Comparison of ENCODE assay signal across 8 cellular contexts in genomic region chrX:155966876-155967275, GRCh38. TPM values are rescaled to one million over a fixed set of nuclear protein-coding genes. Genes with fewer than 3 reads are reported as not detected.
DNase-seq lines count a peak whose midpoint lies in the region; ATAC-seq, FAIRE-seq and TF ChIP-seq lines count a peak whose summit lies in the region.

No MANE protein-coding gene starts in this region.

- CTCF ChIA-PET in H1 (lab: Charles Lee; ENCODE audit: partially characterized antibody), result no interaction called here

- H2BK5ac ChIP-seq in H1 (ENCODE audit: low read depth, low read length), result no peak overlapping the region

- no peak overlapping the region for H3K23ac ChIP-seq in H1 (ENCODE audit: insufficient read length)

- DNase-seq in heart right ventricle, result no peak
- DNase-seq in left ventricle myocardium superior, result no peak
- peak; percentile 83 for DNase-seq in Jurkat, Clone E6-1 (ENCODE audit: low read depth, low spot score)
- DNase-seq in SK-N-DZ (ENCODE audit: low spot score), result peak; percentile 81
- DNase-seq in H1 (ENCODE audit: low read depth in 1 of 2, low spot score in 2 of 2), result peak in 1 of 2 experiments; percentile 43
- peak; percentile 3 to 9 for DNase-seq in stimulated activated CD8-positive, alpha-beta memory T cell treated with anti-CD3 and anti-CD28 coated beads, Interleukin-7, amount 100 ng/mL, for 48 hours (ENCODE audit: extremely low read depth in 1 of 2, low read depth in 1 of 2)
- DNase-seq in colonic mucosa, result no peak

- H3K79me1 ChIP-seq in H1 (ENCODE audit: low read depth, low read length), result no peaks in the 10 kb centered on the region

- POLR2A ChIA-PET in H1 (lab: Charles Lee; ENCODE audit: partially characterized antibody), result no interaction called here

- no peak overlapping the region for H2BK12ac ChIP-seq in H1 (ENCODE audit: low read depth, low read length)

- no peak overlapping the region for H3K4ac ChIP-seq in H1 (replicated peaks; ENCODE audit: insufficient read length, low read depth, low read length)

- H3K9ac ChIP-seq in H1 (replicated peaks in 1 of 4; ENCODE audit: extremely low read depth in 1 of 4, low read depth in 3 of 4, low read length in 3 of 4), result no peak overlapping the region
- H3K9ac ChIP-seq in colonic mucosa (ENCODE audit: low read depth in 2 of 2, low read length in 2 of 2), result no peak overlapping the region

- H4K5ac ChIP-seq in H1 (ENCODE audit: insufficient read length, low read depth, low read length), result no peak overlapping the region

- H2BK120ac ChIP-seq in H1 (replicated peaks; ENCODE audit: low read depth, low read length), result no peak overlapping the region

- no peak overlapping the region for H3K18ac ChIP-seq in H1 (ENCODE audit: extremely low read depth, low read length)

- 43 to 48% methylated on average over 8 of the region's 8 CpGs for WGBS in heart right ventricle, 2 donors
- WGBS in H1 (ENCODE audit: extremely low coverage in 1 of 2, insufficient coverage in 1 of 2, insufficient read length in 1 of 2, insufficient replicate concordance in 2 of 2, low coverage in 1 of 2, low lambda C conversion rate in 2 of 2, missing lambda C conversion rate in 1 of 2), 2 experiments, result 37% methylated on average over 8 of the region's 8 CpGs; no CpG with 5 or more reads in 1 of the 2 experiments

- peak in 6 of 9 donors; percentile 12 to 42 (median 38) for TF ChIP-seq CTCF in heart right ventricle (IDR thresholded peaks at IDR 0.05)
- TF ChIP-seq CTCF in H1 (IDR thresholded peaks at IDR 0.05; ENCODE audit: control extremely low read depth in 1 of 3, insufficient read depth in 1 of 3, low read depth in 1 of 3, low read length in 3 of 3), result peak; percentile 71 to 98 (median 82)
- TF ChIP-seq CTCF in colonic mucosa (IDR thresholded peaks at IDR 0.05), result no peak

- H3K56ac ChIP-seq in H1 (replicated peaks; ENCODE audit: insufficient read length, low read depth, low read length), result no peak overlapping the region

- H3K4me3 ChIP-seq in heart right ventricle, result no peak overlapping the region
- no peak overlapping the region for H3K4me3 ChIP-seq in Jurkat, Clone E6-1 (ENCODE audit: low read length)
- H3K4me3 ChIP-seq in H1 (ENCODE audit: extremely low read depth in 1 of 4, insufficient read depth in 2 of 4, low read depth in 3 of 4, low read length in 4 of 4), result no peak overlapping the region
- H3K4me3 ChIP-seq in colonic mucosa, result no peak overlapping the region

- no peak overlapping the region for H3K4me2 ChIP-seq in H1 (ENCODE audit: insufficient read depth in 1 of 2, low read depth in 2 of 2, low read length in 2 of 2)

- peak; percentile 85 to 88 for TF ChIP-seq RAD21 in H1 (IDR thresholded peaks at IDR 0.05 in 1 of 2, conservative IDR thresholded peaks at IDR 0.05 in 1 of 2; ENCODE audit: low read depth in 2 of 2, low read length in 2 of 2)

- H3K27me3 ChIP-seq in heart right ventricle (peaks cover 0 to 7% (median 0%) of the 10 kb centered on the region in 7 donors), H1 (replicated peaks in 1 of 4; ENCODE audit: control insufficient read depth in 3 of 4, extremely low read depth in 1 of 4, insufficient read depth in 3 of 4, low read length in 3 of 4) (no peaks in the 10 kb centered on the region), colonic mucosa (no peaks in the 10 kb centered on the region)

- no peak for TF ChIP-seq EP300 in H1 (IDR thresholded peaks at IDR 0.05; ENCODE audit: borderline replicate concordance in 1 of 2, low read depth in 2 of 2, low read length in 2 of 2)

- FAIRE-seq in H1 (lab: Jason Lieb, UNC), result peak; percentile 78

- no peak overlapping the region for H3K14ac ChIP-seq in H1 (ENCODE audit: insufficient read length)

- no peak overlapping the region for H2AFZ ChIP-seq in H1 (ENCODE audit: low read length)

- intact Hi-C loops in heart right ventricle (cut with DNase I), result no loop called here
- intact Hi-C loops in left ventricle myocardium superior (cut with micrococcal nuclease), result no loop called here
- intact Hi-C loops in colonic mucosa (cut with DNase I), result no loop called here

- H4K91ac ChIP-seq in H1 (replicated peaks; ENCODE audit: insufficient read length, low read length), result no peak overlapping the region

- no peak overlapping the region for H3K27ac ChIP-seq in heart right ventricle
- no peak overlapping the region for H3K27ac ChIP-seq in H1 (ENCODE audit: low read depth, low read length)
- no peak overlapping the region for H3K27ac ChIP-seq in colonic mucosa

- no peak for ATAC-seq in heart right ventricle
- no peak for ATAC-seq in left ventricle myocardium superior
- ATAC-seq in GM21619 (IDR thresholded peaks at IDR 0.05; ENCODE audit: unreplicated experiment), result no peak

- H2BK15ac ChIP-seq in H1 (ENCODE audit: low read length), result no peak overlapping the region

- H2BK20ac ChIP-seq in H1 (ENCODE audit: low read length), result no peak overlapping the region

- TF ChIP-seq POLR2A in H1 (IDR thresholded peaks at IDR 0.05; ENCODE audit: control extremely low read depth in 1 of 2, low read depth in 2 of 2, low read length in 2 of 2), result no peak

- H3K4me1 ChIP-seq in heart right ventricle (no peaks in the 10 kb centered on the region), H1 (replicated peaks in 1 of 4; ENCODE audit: control insufficient read depth in 3 of 4, insufficient read depth in 4 of 4, low read length in 3 of 4) (no peaks in the 10 kb centered on the region), colonic mucosa (no peaks in the 10 kb centered on the region)

- H3K9me3 ChIP-seq in heart right ventricle (peaks cover 0 to 26% (median 8%) of the 10 kb centered on the region in 11 donors), H1 (ENCODE audit: insufficient read depth in 2 of 2, low read depth in 1 of 2, low read length in 1 of 2) (peaks cover 19 to 42% of the 10 kb centered on the region in 2 experiments; a peak in 3 of 4 replicates), colonic mucosa (no peaks in the 10 kb centered on the region)

- H3K36me3 ChIP-seq in heart right ventricle (no peaks in the 10 kb centered on the region), H1 (ENCODE audit: control insufficient read depth in 2 of 4, insufficient read depth in 4 of 4, low read length in 3 of 4) (no peaks in the 10 kb centered on the region), colonic mucosa (no peaks in the 10 kb centered on the region)

- H4K8ac ChIP-seq in H1 (ENCODE audit: extremely low read depth, insufficient read depth, low read length), result no peak overlapping the region

- H2AK5ac ChIP-seq in H1 (ENCODE audit: low read depth, low read length), result no peak overlapping the region

- H4K20me1 ChIP-seq in H1 (replicated peaks in 1 of 2; ENCODE audit: control insufficient read depth in 1 of 2, insufficient read depth in 2 of 2, low read length in 2 of 2), result no peaks in the 10 kb centered on the region

- H3K79me2 ChIP-seq in H1 (ENCODE audit: control insufficient read depth in 1 of 2, insufficient read depth in 2 of 2, low read length in 2 of 2), result no peaks in the 10 kb centered on the region

- no peaks in the 10 kb centered on the region for H3K23me2 ChIP-seq in H1 (ENCODE audit: low read depth, low read length)

TF ChIP-seq in H1, 55 proteins besides CTCF, POLR2A, EP300 and RAD21:
- TF ChIP-seq TAF7 (optimal IDR thresholded peaks at IDR 0.05; ENCODE audit: borderline replicate concordance, low read depth, low read length), result peak; percentile 52
- no peak for TF ChIP-seq POU5F1 (IDR thresholded peaks at IDR 0.05; ENCODE audit: low read depth, low read length)
- TF ChIP-seq FOSL1 (IDR thresholded peaks at IDR 0.05; ENCODE audit: insufficient read depth, low read depth, low read length), result no peak

RNA-seq across cellular contexts. Expression of gene IL9R, which starts 30.6 kb away (rescaled TPM):
- under 1 TPM in 1 of 10 donors, not detected in 9; 0.32 TPM for total RNA-seq in heart right ventricle
- polyA plus RNA-seq in heart right ventricle, result under 1 TPM in 1 of 2 donors, not detected in 1; 0.15 TPM
- total RNA-seq in left ventricle myocardium superior, result not detected
- polyA plus RNA-seq in Jurkat, Clone E6-1 (2012; ENCODE audit: insufficient read depth, insufficient read length), result 38.6 TPM
- polyA plus RNA-seq in SK-N-DZ (2014; cell fraction: cytosol; rRNA removed), result 0.16 and 0.17 TPM in 2 replicates
- 0.71 and 4.8 TPM in 2 replicates for polyA plus RNA-seq in SK-N-DZ (2014; cell fraction: nucleus; rRNA removed)
- 0.21 and 0.28 TPM in 2 replicates for total RNA-seq in H1 (2021; fragmentation: NEBNext Ultra II Directional; extraction: Animal tissue kit (Norgen Biotek cat#: 25700))
- polyA plus RNA-seq in H1 (2011; rRNA removed), result 0.14 and 0.35 TPM in 2 replicates
- polyA plus RNA-seq in H1 (2011; cell fraction: cytosol; rRNA removed), result 0.36 TPM
- 1.2 TPM for polyA plus RNA-seq in H1 (2011; cell fraction: nucleus; rRNA removed)
- 0.17 to 0.34 TPM (median 0.21 TPM) in 4 replicates for polyA plus RNA-seq in H1 (2012, experiment 1 of 2)
- 0.08 TPM for polyA plus RNA-seq in H1 (2012, experiment 2 of 2)
- 0.14 TPM for polyA plus RNA-seq in H1 (2013, experiment 1 of 2)
- 0.22 TPM for polyA plus RNA-seq in H1 (2013, experiment 2 of 2)
- 0.54 TPM in 1 of 2 replicates, not detected in the other for polyA minus RNA-seq in H1 (2011; rRNA and poly(A)+ RNA removed)
- not detected for polyA minus RNA-seq in H1 (2011; cell fraction: cytosol; rRNA and poly(A)+ RNA removed)
- 2.6 TPM for polyA minus RNA-seq in H1 (2011; cell fraction: nucleus; rRNA and poly(A)+ RNA removed)
- under 1 TPM; 0.42 to 0.50 TPM for total RNA-seq in colonic mucosa

Comparison
In these comparisons a context has a peak if more than half of its experiments do, and no peak if none do; other contexts are left out.
1. DNase-seq: peak in Jurkat, Clone E6-1 (single experiment), SK-N-DZ (single experiment) and stimulated activated CD8-positive, alpha-beta memory T cell treated with anti-CD3 and anti-CD28 coated beads, Interleukin-7, amount 100 ng/mL, for 48 hours (2 of 2); none in heart right ventricle (0 of 2), left ventricle myocardium superior (single experiment) and colonic mucosa (single experiment).